1 cellular context compared by ENCODE assay signal in genomic region chr1:234599617-234600417, GRCh38.
A peak's percentile ranks its signal among the peaks of the same experiment; 100 is the strongest.
TF ChIP-seq lines count a peak whose summit lies in the region.

No MANE protein-coding gene starts in this region.

TF ChIP-seq in A549, 52 proteins besides CTCF, POLR2A, EP300 and RAD21 (continued from another document):
- TF ChIP-seq, protein P1, sequence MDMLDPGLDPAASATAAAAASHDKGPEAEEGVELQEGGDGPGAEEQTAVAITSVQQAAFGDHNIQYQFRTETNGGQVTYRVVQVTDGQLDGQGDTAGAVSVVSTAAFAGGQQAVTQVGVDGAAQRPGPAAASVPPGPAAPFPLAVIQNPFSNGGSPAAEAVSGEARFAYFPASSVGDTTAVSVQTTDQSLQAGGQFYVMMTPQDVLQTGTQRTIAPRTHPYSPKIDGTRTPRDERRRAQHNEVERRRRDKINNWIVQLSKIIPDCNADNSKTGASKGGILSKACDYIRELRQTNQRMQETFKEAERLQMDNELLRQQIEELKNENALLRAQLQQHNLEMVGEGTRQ (IDR thresholded peaks at IDR 0.05): peak; percentile 4; the same call in 1 of the 2 replicates
- TF ChIP-seq NR3C1 (IDR thresholded peaks at IDR 0.05): no peak
- peak; percentile 94; the same call in 1 of the 2 replicates for TF ChIP-seq TP53 (CRISPR knock-in tag; IDR thresholded peaks at IDR 0.05)
- peak; percentile 70; the same call in 1 of the 2 replicates for TF ChIP-seq FOSB (CRISPR knock-in tag; IDR thresholded peaks at IDR 0.05)
- TF ChIP-seq, protein P2, sequence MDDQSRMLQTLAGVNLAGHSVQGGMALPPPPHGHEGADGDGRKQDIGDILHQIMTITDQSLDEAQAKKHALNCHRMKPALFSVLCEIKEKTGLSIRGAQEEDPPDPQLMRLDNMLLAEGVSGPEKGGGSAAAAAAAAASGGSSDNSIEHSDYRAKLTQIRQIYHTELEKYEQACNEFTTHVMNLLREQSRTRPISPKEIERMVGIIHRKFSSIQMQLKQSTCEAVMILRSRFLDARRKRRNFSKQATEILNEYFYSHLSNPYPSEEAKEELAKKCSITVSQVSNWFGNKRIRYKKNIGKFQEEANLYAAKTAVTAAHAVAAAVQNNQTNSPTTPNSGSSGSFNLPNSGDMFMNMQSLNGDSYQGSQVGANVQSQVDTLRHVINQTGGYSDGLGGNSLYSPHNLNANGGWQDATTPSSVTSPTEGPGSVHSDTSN (IDR thresholded peaks at IDR 0.05): 0 out of 2 replicates have a peak, but pooled peaks have one; percentile 44
- peak; percentile 94 for TF ChIP-seq HOXB5 (CRISPR knock-in tag; IDR thresholded peaks at IDR 0.05)
- no peak for TF ChIP-seq CBX8 (IDR thresholded peaks at IDR 0.05)
- peak; percentile 31; the same call in 1 of the 2 replicates for TF ChIP-seq BHLHE40 (IDR thresholded peaks at IDR 0.05; ENCODE audit: low read depth, low read length)
- 0 out of 2 replicates have a peak, but pooled peaks have one; percentile 3 for TF ChIP-seq REST (IDR thresholded peaks at IDR 0.05)
- 0 out of 2 replicates have a peak, but pooled peaks have one; percentile 35 for TF ChIP-seq PHF8 (IDR thresholded peaks at IDR 0.05; ENCODE audit: borderline replicate concordance, low read depth)
- no peak for TF ChIP-seq HEYL (CRISPR knock-in tag; IDR thresholded peaks at IDR 0.05)
